In genomic region chr10:80414126-80414898, GRCh38 we compare ENCODE assay signal across 11 cellular contexts. TPM values are rescaled to one million over a fixed set of nuclear protein-coding genes. Genes with fewer than 3 reads are reported as not detected.
A peak's percentile ranks its signal among the peaks of the same experiment; 100 is the strongest.
DNase-seq lines count a peak whose midpoint lies in the region; ATAC-seq lines count a peak whose summit lies in the region.
"Had no signal": no experiment of that assay in that cellular context is flagged by ENCODE, and none has a peak within 500 bp of the region (broad histone marks: within the 10 kb centered on the region; RNA-seq: fewer than 3 reads in every experiment).

No MANE protein-coding gene starts in this region.

- DNase-seq in H4 (ENCODE audit: low spot score) (peak; percentile 66), SJCRH30 (peak; percentile 76 to 85), fibroblast of peridontal ligament (ENCODE audit: extremely low read depth) (peak; percentile 37), GDM1 (lab: John Stamatoyannopoulos, UW) (no peak)
- DNase-seq in activated T-helper 1 cell treated with anti-CD3 and anti-CD28 coated beads, Interleukin-12 subunit alpha, Interleukin-12 subunit beta, Interleukin-2, Interleukin-4 antibody, amounts not matched to agents 30 ng/mL and 10 ng/mL and 1 ng/mL, durations not matched to agents 14 hours and 24 hours and 36 hours (ENCODE audit: low spot score), result no peak
- DNase-seq: activated T-cell treated with anti-CD3 and anti-CD28 coated beads, Interleukin-2, amount 50 U/mL, for 24 hours; Calu3; kidney glomerular epithelial cell had no signal

- H3K27me3 ChIP-seq in SJCRH30, result no peaks in the 10 kb centered on the region
- no peaks in the 10 kb centered on the region for H3K27me3 ChIP-seq in rectal smooth muscle tissue (ENCODE audit: control insufficient read depth, insufficient read depth, low read length)

- H3K9me3 ChIP-seq in SJCRH30 (replicated peaks), result no peaks in the 10 kb centered on the region

- H3K36me3 ChIP-seq in SJCRH30 (peaks cover 5% of the 10 kb centered on the region), rectal smooth muscle tissue (ENCODE audit: control insufficient read depth, insufficient read depth, low read length) (no peaks in the 10 kb centered on the region)

- intact Hi-C loops in activated T-helper 1 cell treated with anti-CD3 and anti-CD28 coated beads, Interleukin-12 subunit alpha, Interleukin-12 subunit beta, Interleukin-2, Interleukin-4 antibody, amounts not matched to agents 30 ng/mL and 10 ng/mL and 1 ng/mL, durations not matched to agents 14 hours and 24 hours and 36 hours (cut with micrococcal nuclease), result no loop called here

- H3K4me3 Mint-ChIP-seq in activated T-helper 1 cell treated with anti-CD3 and anti-CD28 coated beads, Interleukin-12 subunit alpha, Interleukin-12 subunit beta, Interleukin-2, Interleukin-4 antibody, amounts not matched to agents 30 ng/mL and 10 ng/mL and 1 ng/mL, durations not matched to agents 14 hours and 24 hours and 36 hours, result no peak overlapping the region
- H3K4me3 Mint-ChIP-seq: activated T-cell treated with anti-CD3 and anti-CD28 coated beads, Interleukin-2, amount 50 U/mL, for 24 hours had no signal

- H3K27ac ChIP-seq in SJCRH30 (peak overlapping the region; percentile 96), rectal smooth muscle tissue (ENCODE audit: low read depth, low read length) (peak overlapping the region; percentile 10)

- H3K27me3 Mint-ChIP-seq in activated T-helper 1 cell treated with anti-CD3 and anti-CD28 coated beads, Interleukin-12 subunit alpha, Interleukin-12 subunit beta, Interleukin-2, Interleukin-4 antibody, amounts not matched to agents 30 ng/mL and 10 ng/mL and 1 ng/mL, durations not matched to agents 14 hours and 24 hours and 36 hours (ENCODE audit: insufficient read depth), result no peaks in the 10 kb centered on the region
- H3K27me3 Mint-ChIP-seq: activated T-cell treated with anti-CD3 and anti-CD28 coated beads, Interleukin-2, amount 50 U/mL, for 24 hours had no signal

- no peak overlapping the region for H3K9ac ChIP-seq in rectal smooth muscle tissue (ENCODE audit: low read length)

- peaks cover 21% of the 10 kb centered on the region for H3K4me1 Mint-ChIP-seq in activated T-helper 1 cell treated with anti-CD3 and anti-CD28 coated beads, Interleukin-12 subunit alpha, Interleukin-12 subunit beta, Interleukin-2, Interleukin-4 antibody, amounts not matched to agents 30 ng/mL and 10 ng/mL and 1 ng/mL, durations not matched to agents 14 hours and 24 hours and 36 hours (ENCODE audit: low read depth)

- H3K27ac Mint-ChIP-seq in activated T-helper 1 cell treated with anti-CD3 and anti-CD28 coated beads, Interleukin-12 subunit alpha, Interleukin-12 subunit beta, Interleukin-2, Interleukin-4 antibody, amounts not matched to agents 30 ng/mL and 10 ng/mL and 1 ng/mL, durations not matched to agents 14 hours and 24 hours and 36 hours, result no peak overlapping the region
- H3K27ac Mint-ChIP-seq: activated T-cell treated with anti-CD3 and anti-CD28 coated beads, Interleukin-2, amount 50 U/mL, for 24 hours had no signal

- no peak for ATAC-seq in HG02840 (IDR thresholded peaks at IDR 0.05; ENCODE audit: low FRiP score, unreplicated experiment)
- no peak for ATAC-seq in HG02763 (IDR thresholded peaks at IDR 0.05; ENCODE audit: unreplicated experiment)

- peaks cover 3% of the 10 kb centered on the region for H3K36me3 Mint-ChIP-seq in activated T-helper 1 cell treated with anti-CD3 and anti-CD28 coated beads, Interleukin-12 subunit alpha, Interleukin-12 subunit beta, Interleukin-2, Interleukin-4 antibody, amounts not matched to agents 30 ng/mL and 10 ng/mL and 1 ng/mL, durations not matched to agents 14 hours and 24 hours and 36 hours (ENCODE audit: low read depth)

- H3K4me1 ChIP-seq in SJCRH30 (peaks cover 58% of the 10 kb centered on the region), rectal smooth muscle tissue (ENCODE audit: control insufficient read depth, insufficient read depth, low read length) (peaks cover 37% of the 10 kb centered on the region)

- no peaks in the 10 kb centered on the region for H3K9me3 Mint-ChIP-seq in activated T-helper 1 cell treated with anti-CD3 and anti-CD28 coated beads, Interleukin-12 subunit alpha, Interleukin-12 subunit beta, Interleukin-2, Interleukin-4 antibody, amounts not matched to agents 30 ng/mL and 10 ng/mL and 1 ng/mL, durations not matched to agents 14 hours and 24 hours and 36 hours
- H3K9me3 Mint-ChIP-seq: activated T-cell treated with anti-CD3 and anti-CD28 coated beads, Interleukin-2, amount 50 U/mL, for 24 hours had no signal

- H3K4me3 ChIP-seq in SJCRH30, result peak overlapping the region; percentile 57
- H3K4me3 ChIP-seq in rectal smooth muscle tissue (ENCODE audit: low read length), result no peak overlapping the region

RNA-seq across cellular contexts. Expression of gene PRXL2A, which starts 6.0 kb away (rescaled TPM):
- 14.2 and 18.4 TPM in 2 replicates for total RNA-seq in H4 (2014; rRNA removed; shearing (Covaris generic))
- total RNA-seq in SJCRH30 (2014; rRNA removed; shearing (Covaris generic)), result 259 and 261 TPM in 2 replicates
- 11.9 and 13.2 TPM in 2 replicates for total RNA-seq in activated T-helper 1 cell treated with anti-CD3 and anti-CD28 coated beads, Interleukin-12 subunit alpha, Interleukin-12 subunit beta, Interleukin-2, Interleukin-4 antibody, amounts not matched to agents 30 ng/mL and 10 ng/mL and 1 ng/mL, durations not matched to agents 14 hours and 24 hours and 36 hours

RNA-seq across cellular contexts. Expression of gene TSPAN14, which starts 39.8 kb away (rescaled TPM):
- total RNA-seq in H4 (2014; rRNA removed; shearing (Covaris generic)), result 16.2 and 16.4 TPM in 2 replicates
- 37.7 and 40.4 TPM in 2 replicates for total RNA-seq in SJCRH30 (2014; rRNA removed; shearing (Covaris generic))
- total RNA-seq in activated T-helper 1 cell treated with anti-CD3 and anti-CD28 coated beads, Interleukin-12 subunit alpha, Interleukin-12 subunit beta, Interleukin-2, Interleukin-4 antibody, amounts not matched to agents 30 ng/mL and 10 ng/mL and 1 ng/mL, durations not matched to agents 14 hours and 24 hours and 36 hours, result 75.4 and 81.9 TPM in 2 replicates

RNA-seq across cellular contexts. Expression of gene DYDC2, which starts 57.7 kb away (rescaled TPM):
- 0.08 and 0.47 TPM in 2 replicates for total RNA-seq in H4 (2014; rRNA removed; shearing (Covaris generic))
- total RNA-seq in SJCRH30 (2014; rRNA removed; shearing (Covaris generic)), result 0.13 TPM in 1 of 2 replicates, not detected in the other
- total RNA-seq in activated T-helper 1 cell treated with anti-CD3 and anti-CD28 coated beads, Interleukin-12 subunit alpha, Interleukin-12 subunit beta, Interleukin-2, Interleukin-4 antibody, amounts not matched to agents 30 ng/mL and 10 ng/mL and 1 ng/mL, durations not matched to agents 14 hours and 24 hours and 36 hours, result not detected in 2 replicates
- total RNA-seq: Calu3 had no signal

RNA-seq across cellular contexts. Expression of gene DYDC1, which starts 57.8 kb away (rescaled TPM):
- not detected in 2 replicates for total RNA-seq in H4 (2014; rRNA removed; shearing (Covaris generic))
- total RNA-seq in SJCRH30 (2014; rRNA removed; shearing (Covaris generic)), result not detected in 2 replicates
- not detected in 2 replicates for total RNA-seq in activated T-helper 1 cell treated with anti-CD3 and anti-CD28 coated beads, Interleukin-12 subunit alpha, Interleukin-12 subunit beta, Interleukin-2, Interleukin-4 antibody, amounts not matched to agents 30 ng/mL and 10 ng/mL and 1 ng/mL, durations not matched to agents 14 hours and 24 hours and 36 hours
- total RNA-seq: Calu3 had no signal

Comparison
In these comparisons a context has a peak if more than half of its experiments do, and no peak if none do; other contexts are left out.
1. DNase-seq: peak in H4 (single experiment), SJCRH30 (2 of 2) and fibroblast of peridontal ligament (single experiment); none in activated T-helper 1 cell treated with anti-CD3 and anti-CD28 coated beads, Interleukin-12 subunit alpha, Interleukin-12 subunit beta, Interleukin-2, Interleukin-4 antibody, amounts not matched to agents 30 ng/mL and 10 ng/mL and 1 ng/mL, durations not matched to agents 14 hours and 24 hours and 36 hours (single experiment) and GDM1 (single experiment).
2. RNA of gene PRXL2A, which starts 6.0 kb away (total RNA-seq): 259 to 261 TPM in SJCRH30; 14.2 to 18.4 TPM in H4 and 11.9 to 13.2 TPM in activated T-helper 1 cell treated with anti-CD3 and anti-CD28 coated beads, Interleukin-12 subunit alpha, Interleukin-12 subunit beta, Interleukin-2, Interleukin-4 antibody, amounts not matched to agents 30 ng/mL and 10 ng/mL and 1 ng/mL, durations not matched to agents 14 hours and 24 hours and 36 hours; every median in the first group is over 10 times any median in the second.